ENCODE assay signal across 29 cellular contexts in the genomic region with DNA sequence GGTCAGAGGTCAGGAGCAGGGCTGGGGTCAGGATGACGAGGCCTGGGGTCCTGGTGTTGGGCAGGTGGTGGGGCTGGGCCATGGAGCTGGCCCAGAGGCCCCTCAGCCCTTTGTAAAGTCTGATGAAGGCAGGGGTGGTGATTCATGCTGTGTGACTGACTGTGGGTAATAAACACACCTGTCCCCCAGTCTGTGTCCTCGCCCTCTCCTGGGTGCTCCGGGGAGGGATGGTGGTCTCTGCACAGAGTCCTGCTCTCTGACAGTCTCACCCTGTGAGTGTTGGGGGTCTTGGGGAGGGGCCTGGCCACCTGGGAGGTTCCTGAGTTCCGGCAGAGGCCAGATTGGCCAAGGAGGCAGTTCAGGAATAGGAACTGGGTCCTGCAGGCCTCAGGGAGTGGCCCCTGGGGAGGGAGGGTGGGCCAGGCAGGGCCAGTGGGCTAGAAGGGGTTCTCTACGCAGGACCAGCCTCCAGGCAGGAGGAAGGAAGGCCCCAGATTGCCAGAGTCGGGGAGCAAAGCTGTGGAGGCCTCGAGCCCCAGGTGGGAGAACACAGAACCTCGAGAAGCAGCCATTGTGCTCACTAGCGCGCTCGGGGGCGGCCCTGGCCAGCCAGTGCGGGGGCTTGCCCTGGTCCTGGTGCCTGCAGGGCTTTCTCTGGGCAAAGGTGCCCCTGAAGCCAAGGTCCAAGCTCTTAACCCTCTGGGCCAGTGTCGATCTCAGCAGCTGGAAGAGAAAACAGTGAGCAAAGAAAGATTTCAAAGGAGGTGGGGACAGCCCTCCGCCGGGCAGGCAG.
"Had no signal": no experiment of that assay in that cellular context is flagged by ENCODE, and none has a peak within 500 bp of the region (broad histone marks: within the 10 kb centered on the region; RNA-seq: fewer than 3 reads in every experiment).

No MANE protein-coding gene starts in this region.

- H3K4me1 ChIP-seq: heart right ventricle, pancreas, transverse colon had no signal

- H3K4me2 ChIP-seq: smooth muscle cell had no signal

- H3K4me1 Mint-ChIP-seq: activated CD4-positive, alpha-beta memory T cell treated with anti-CD3 and anti-CD28 coated beads, Interleukin-2, amount 10 ng/mL, durations not matched to agents 7 days and 5 days; activated CD4-positive, alpha-beta T cell treated with anti-CD3 and anti-CD28 coated beads, Interleukin-2, amount 10 ng/mL, durations not matched to agents 24 days and 14 days; endodermal cell had no signal

- H3K9me3 Mint-ChIP-seq: activated CD4-positive, alpha-beta memory T cell treated with anti-CD3 and anti-CD28 coated beads, Interleukin-2, amount 10 ng/mL, durations not matched to agents 7 days and 5 days; activated CD4-positive, alpha-beta T cell treated with anti-CD3 and anti-CD28 coated beads, Interleukin-2, amount 10 ng/mL, durations not matched to agents 24 days and 14 days; activated T-cell treated with anti-CD3 and anti-CD28 coated beads, Interleukin-2, amount 50 U/mL, for 24 hours; dendritic cell treated with granulocyte-macrophage colony-stimulating factor and Interleukin-4, amounts not matched to agents 40 ng/mL and 50 ng/mL, for 4 days; endodermal cell; naive B cell; nephron progenitor cell had no signal

- DNase-seq: activated CD4-positive, alpha-beta memory T cell treated with anti-CD3 and anti-CD28 coated beads, Interleukin-2, amount 10 ng/mL, durations not matched to agents 7 days and 5 days; activated CD4-positive, alpha-beta T cell treated with anti-CD3 and anti-CD28 coated beads, Interleukin-2, amount 10 ng/mL, durations not matched to agents 24 days and 14 days; activated CD4-positive, CD25-positive, alpha-beta regulatory T cell treated with anti-CD3 and anti-CD28 coated beads, Interleukin-2, amount 50 U/mL, for 72 hours; activated CD8-positive, alpha-beta memory T cell treated with anti-CD3 and anti-CD28 coated beads, Interleukin-2, amount 50 U/mL, for 48 hours; activated gamma-delta T cell treated with Interleukin-2 at 50 U/mL for 16 hours; activated naive CD4-positive, alpha-beta T cell treated with anti-CD3 and anti-CD28 coated beads, Interleukin-2, amount 50 U/mL, for 16 hours; activated T-cell treated with anti-CD3 and anti-CD28 coated beads, Interleukin-2, amount 50 U/mL, for 24 hours; amniotic stem cell; brain microvascular endothelial cell; caudate nucleus; endodermal cell; foreskin fibroblast; heart right ventricle; mammary epithelial cell; naive B cell; nephron progenitor cell; nucleus accumbens; psoas muscle; stimulated activated CD4-positive, alpha-beta T cell treated with anti-CD3 and anti-CD28 coated beads, Interleukin-15, amount 100 ng/mL, for 24 hours; stimulated activated CD4-positive, alpha-beta T cell treated with anti-CD3 and anti-CD28 coated beads, Interleukin-2, amount 100 ng/mL, for 24 hours; stimulated activated naive CD4-positive, alpha-beta T cell; T-helper 17 cell; T1000; transverse colon; WERI-Rb-1 had no signal

- H3K9me3 ChIP-seq: heart right ventricle, pancreas, psoas muscle, transverse colon had no signal

- H3K4me3 Mint-ChIP-seq: activated CD4-positive, alpha-beta memory T cell treated with anti-CD3 and anti-CD28 coated beads, Interleukin-2, amount 10 ng/mL, durations not matched to agents 7 days and 5 days; activated CD4-positive, alpha-beta T cell treated with anti-CD3 and anti-CD28 coated beads, Interleukin-2, amount 10 ng/mL, durations not matched to agents 24 days and 14 days; activated T-cell treated with anti-CD3 and anti-CD28 coated beads, Interleukin-2, amount 50 U/mL, for 24 hours; dendritic cell treated with granulocyte-macrophage colony-stimulating factor and Interleukin-4, amounts not matched to agents 40 ng/mL and 50 ng/mL, for 4 days; endodermal cell; naive B cell; nephron progenitor cell; T-helper 17 cell had no signal

- ATAC-seq: esophagus mucosa, heart right ventricle, pancreas, T-helper 17 cell had no signal

- H3K36me3 ChIP-seq: brain microvascular endothelial cell, WERI-Rb-1 had no signal

- H3K4me3 ChIP-seq: heart right ventricle, pancreas, psoas muscle, smooth muscle cell, transverse colon had no signal

- H3K36me3 Mint-ChIP-seq: naive B cell had no signal

- H3K27ac ChIP-seq: brain microvascular endothelial cell, heart right ventricle, pancreas, psoas muscle, transverse colon, WERI-Rb-1 had no signal

- H3K27me3 ChIP-seq: brain microvascular endothelial cell, heart right ventricle, pancreas, transverse colon had no signal

- H3K27me3 Mint-ChIP-seq: activated CD4-positive, alpha-beta memory T cell treated with anti-CD3 and anti-CD28 coated beads, Interleukin-2, amount 10 ng/mL, durations not matched to agents 7 days and 5 days; activated CD4-positive, alpha-beta T cell treated with anti-CD3 and anti-CD28 coated beads, Interleukin-2, amount 10 ng/mL, durations not matched to agents 24 days and 14 days; activated T-cell treated with anti-CD3 and anti-CD28 coated beads, Interleukin-2, amount 50 U/mL, for 24 hours; dendritic cell treated with granulocyte-macrophage colony-stimulating factor and Interleukin-4, amounts not matched to agents 40 ng/mL and 50 ng/mL, for 4 days; naive B cell; T-helper 17 cell had no signal

- H3K27ac Mint-ChIP-seq: activated CD4-positive, alpha-beta memory T cell treated with anti-CD3 and anti-CD28 coated beads, Interleukin-2, amount 10 ng/mL, durations not matched to agents 7 days and 5 days; activated CD4-positive, alpha-beta T cell treated with anti-CD3 and anti-CD28 coated beads, Interleukin-2, amount 10 ng/mL, durations not matched to agents 24 days and 14 days; activated T-cell treated with anti-CD3 and anti-CD28 coated beads, Interleukin-2, amount 50 U/mL, for 24 hours; dendritic cell treated with granulocyte-macrophage colony-stimulating factor and Interleukin-4, amounts not matched to agents 40 ng/mL and 50 ng/mL, for 4 days; endodermal cell; naive B cell; nephron progenitor cell; T-helper 17 cell had no signal
